8 cellular contexts compared by ENCODE assay signal in the genomic region with DNA sequence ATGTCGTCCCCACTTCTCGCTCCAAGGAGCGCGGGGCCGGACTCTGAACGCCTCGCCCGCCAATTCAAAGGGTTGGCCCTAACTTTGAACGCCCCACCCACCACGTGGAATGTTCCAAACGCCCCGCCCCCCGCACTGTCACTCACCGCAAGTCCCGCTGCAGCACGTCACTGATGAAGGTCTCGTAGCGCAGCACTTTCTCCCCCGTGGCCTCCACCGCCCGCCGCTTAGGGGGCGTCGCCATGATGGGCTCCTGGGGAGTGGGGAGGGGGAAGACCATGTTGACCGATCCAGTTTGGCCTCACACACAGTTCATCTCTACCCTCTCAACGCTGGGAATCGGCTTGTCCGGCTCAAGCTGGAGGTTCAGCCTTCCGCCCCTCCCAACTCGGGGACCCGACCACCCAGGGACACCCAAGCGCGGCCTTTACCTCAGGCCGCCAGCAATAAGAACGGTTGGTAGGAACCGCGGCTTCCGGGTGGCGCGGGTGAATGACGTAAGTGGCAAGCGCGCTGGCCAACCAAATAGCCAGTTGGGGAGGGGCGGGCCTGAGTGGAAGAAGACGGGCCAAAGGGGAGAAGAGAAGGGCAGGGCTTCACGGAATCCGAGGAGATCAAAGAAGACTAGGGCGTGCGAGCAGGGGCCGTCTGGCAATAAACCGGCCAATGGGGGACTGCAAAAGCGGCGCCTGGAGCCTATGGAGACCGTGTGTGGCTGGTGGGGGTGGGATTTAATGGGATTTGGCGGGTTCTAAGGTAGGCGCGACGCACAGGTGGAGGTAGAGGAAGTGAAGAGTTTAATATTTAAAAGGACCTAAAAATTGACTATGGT. TPM values are rescaled to one million over a fixed set of nuclear protein-coding genes. Genes with fewer than 3 reads are reported as not detected.
A peak's percentile ranks its signal among the peaks of the same experiment; 100 is the strongest.
DNase-seq lines count a peak whose midpoint lies in the region; ATAC-seq, FAIRE-seq and TF ChIP-seq lines count a peak whose summit lies in the region.

A gene with protein sequence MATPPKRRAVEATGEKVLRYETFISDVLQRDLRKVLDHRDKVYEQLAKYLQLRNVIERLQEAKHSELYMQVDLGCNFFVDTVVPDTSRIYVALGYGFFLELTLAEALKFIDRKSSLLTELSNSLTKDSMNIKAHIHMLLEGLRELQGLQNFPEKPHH (minus strand): TSS at position 497 of the 832 bp plus-strand sequence. CDS start 253 bp downstream, at position 244.

- TF ChIP-seq CTCF in heart right ventricle (IDR thresholded peaks at IDR 0.05) = no peak
- no peak for TF ChIP-seq CTCF in progenitor cell of endocrine pancreas (IDR thresholded peaks at IDR 0.05; ENCODE audit: unreplicated experiment)

- H3K4me3 ChIP-seq in heart right ventricle = peak within 1 kb of the TSS; percentile 44 to 80 (median 67)

- WGBS in heart right ventricle, 2 donors = 1 to 2% methylated on average over 47 to 58 of the region's 58 CpGs

- H3K27me3 Mint-ChIP-seq in T-helper 1 cell treated with Interleukin-12 subunit alpha and Interleukin-12 subunit beta and Interleukin-4 antibody, amounts not matched to agents 30 μg/mL and 1 μg/mL, for 36 hours (ENCODE audit: low read depth) = no peaks in the 10 kb centered on the region
- no peaks in the 10 kb centered on the region for H3K27me3 Mint-ChIP-seq in progenitor cell of endocrine pancreas

- DNase-seq in GM12892 (ENCODE audit: insufficient read length) = peak; percentile 65
- peak; percentile 89 for DNase-seq in NCI-H1694 (lab: John Stamatoyannopoulos, UW)
- DNase-seq in amniotic stem cell (lab: John Stamatoyannopoulos, UW) = peak; percentile 85
- peak; percentile 89 to 92 for DNase-seq in heart right ventricle
- peak; percentile 77 for DNase-seq in progenitor cell of endocrine pancreas (ENCODE audit: low spot score, unreplicated experiment)
- peak; percentile 95 for DNase-seq in ureter (ENCODE audit: low spot score)

- peak; percentile 95 for FAIRE-seq in GM12892 (lab: Jason Lieb, UNC)

- H3K9me3 Mint-ChIP-seq in T-helper 1 cell treated with Interleukin-12 subunit alpha and Interleukin-12 subunit beta and Interleukin-4 antibody, amounts not matched to agents 30 μg/mL and 1 μg/mL, for 36 hours = no peaks in the 10 kb centered on the region
- peaks cover 25% of the 10 kb centered on the region for H3K9me3 Mint-ChIP-seq in progenitor cell of endocrine pancreas (ENCODE audit: low read depth)

- ATAC-seq in HG02870 (IDR thresholded peaks at IDR 0.05; ENCODE audit: unreplicated experiment) (peak; percentile 76), heart right ventricle (peak; percentile 90 to 97 (median 94))

- peaks cover 22% of the 10 kb centered on the region for H3K36me3 Mint-ChIP-seq in T-helper 1 cell treated with Interleukin-12 subunit alpha and Interleukin-12 subunit beta and Interleukin-4 antibody, amounts not matched to agents 30 μg/mL and 1 μg/mL, for 36 hours (ENCODE audit: low read depth)
- H3K36me3 Mint-ChIP-seq in progenitor cell of endocrine pancreas (ENCODE audit: insufficient read depth) = peaks cover 8% of the 10 kb centered on the region

- peaks cover 0 to 34% (median 0%) of the 10 kb centered on the region in 9 donors for H3K36me3 ChIP-seq in heart right ventricle

- no peaks in the 10 kb centered on the region for H3K27me3 ChIP-seq in heart right ventricle

- peak within 1 kb of the TSS; percentile 89 for H3K4me3 Mint-ChIP-seq in T-helper 1 cell treated with Interleukin-12 subunit alpha and Interleukin-12 subunit beta and Interleukin-4 antibody, amounts not matched to agents 30 μg/mL and 1 μg/mL, for 36 hours
- peak within 1 kb of the TSS; percentile 92 for H3K4me3 Mint-ChIP-seq in progenitor cell of endocrine pancreas (ENCODE audit: low read depth)

- peak; percentile 78; the same call in 1 of the 2 replicates for TF ChIP-seq POLR2A in GM12892 (IDR thresholded peaks at IDR 0.05; ENCODE audit: low read depth, low read length)

- peak within 1 kb of the TSS; percentile 90 to 97 (median 93) for H3K27ac ChIP-seq in heart right ventricle

- peak within 1 kb of the TSS; percentile 94 for H3K27ac Mint-ChIP-seq in T-helper 1 cell treated with Interleukin-12 subunit alpha and Interleukin-12 subunit beta and Interleukin-4 antibody, amounts not matched to agents 30 μg/mL and 1 μg/mL, for 36 hours
- H3K27ac Mint-ChIP-seq in progenitor cell of endocrine pancreas = peak within 1 kb of the TSS; percentile 100

- intact Hi-C loops in heart right ventricle (cut with DNase I) = loop anchor here in 6 of 10 donors (10.0 kb wide), 6 partner anchors 176 to 1256 kb away; a partner anchor contains a TSS

- H3K4me1 ChIP-seq in heart right ventricle = peaks cover 0 to 13% (median 0%) of the 10 kb centered on the region in 9 donors

- H3K4me1 Mint-ChIP-seq in T-helper 1 cell treated with Interleukin-12 subunit alpha and Interleukin-12 subunit beta and Interleukin-4 antibody, amounts not matched to agents 30 μg/mL and 1 μg/mL, for 36 hours (ENCODE audit: low read depth) = peaks cover 25% of the 10 kb centered on the region
- no peaks in the 10 kb centered on the region for H3K4me1 Mint-ChIP-seq in progenitor cell of endocrine pancreas (ENCODE audit: low read depth)

- H3K9me3 ChIP-seq in heart right ventricle = no peaks in the 10 kb centered on the region

RNA-seq across cellular contexts. Expression of the gene that starts here (rescaled TPM):
- 300 TPM for polyA plus RNA-seq in GM12892 (2012; ENCODE audit: missing spikeins)
- 100 to 1,000 TPM in 2 of 10 donors, 10 to 100 TPM in 8; 84.1 to 113 (median 92.1) TPM for total RNA-seq in heart right ventricle
- 100 to 1,000 TPM in 1 of 2 donors, 10 to 100 TPM in 1; 89.6 to 242 TPM for polyA plus RNA-seq in heart right ventricle
- total RNA-seq in progenitor cell of endocrine pancreas = 92.0 and 98.5 TPM in 2 replicates
- total RNA-seq in ureter = 95.1 TPM

Comparison
In these comparisons a context has a peak if more than half of its experiments do, and no peak if none do; other contexts are left out.
1. Peak in every context shown above with its lines: DNase-seq, ATAC-seq, H3K4me3 ChIP-seq and H3K27ac ChIP-seq.